ENCODE assay signal across 1 cellular context in the genomic region with DNA sequence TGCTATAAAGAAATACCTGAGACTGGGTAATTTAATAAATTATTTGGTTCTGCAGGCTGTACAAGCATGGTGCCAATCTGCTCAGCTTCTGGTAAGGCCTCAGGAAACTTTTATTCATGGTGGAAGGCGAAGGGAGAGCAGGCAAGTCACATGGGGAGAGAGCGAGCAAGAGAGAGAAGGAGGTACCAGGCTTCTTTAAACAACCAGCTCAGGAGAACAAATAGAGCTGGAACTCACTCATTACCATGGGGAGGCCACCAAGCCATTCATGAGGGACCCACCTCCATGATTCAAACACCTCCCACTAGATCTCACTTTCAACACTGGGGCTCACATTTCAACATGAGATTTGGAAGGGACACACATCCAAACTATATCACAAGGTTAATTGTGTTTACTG.
TF ChIP-seq lines count a peak whose summit lies in the region.

No MANE protein-coding gene starts in this region.

TF ChIP-seq in K562, 482 proteins besides CTCF, POLR2A, EP300 and RAD21 (continued from another document):
- TF ChIP-seq RBM22 (IDR thresholded peaks at IDR 0.05; ENCODE audit: low read depth, low read length, poor library complexity, severe bottlenecking) = no peak
- no peak for TF ChIP-seq BRD4 (IDR thresholded peaks at IDR 0.05)
- no peak for TF ChIP-seq HNRNPUL1 (IDR thresholded peaks at IDR 0.05; ENCODE audit: low read length)
- no peak for TF ChIP-seq NRF1 (conservative IDR thresholded peaks at IDR 0.05 in 1 of 2, IDR thresholded peaks at IDR 0.05 in 1 of 2)
- no peak for TF ChIP-seq ZNF41 (CRISPR knock-in tag; conservative IDR thresholded peaks at IDR 0.05)
- TF ChIP-seq, protein P1, sequence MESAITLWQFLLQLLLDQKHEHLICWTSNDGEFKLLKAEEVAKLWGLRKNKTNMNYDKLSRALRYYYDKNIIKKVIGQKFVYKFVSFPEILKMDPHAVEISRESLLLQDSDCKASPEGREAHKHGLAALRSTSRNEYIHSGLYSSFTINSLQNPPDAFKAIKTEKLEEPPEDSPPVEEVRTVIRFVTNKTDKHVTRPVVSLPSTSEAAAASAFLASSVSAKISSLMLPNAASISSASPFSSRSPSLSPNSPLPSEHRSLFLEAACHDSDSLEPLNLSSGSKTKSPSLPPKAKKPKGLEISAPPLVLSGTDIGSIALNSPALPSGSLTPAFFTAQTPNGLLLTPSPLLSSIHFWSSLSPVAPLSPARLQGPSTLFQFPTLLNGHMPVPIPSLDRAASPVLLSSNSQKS (CRISPR knock-in tag; IDR thresholded peaks at IDR 0.05) = no peak
- TF ChIP-seq TFAP4 (CRISPR knock-in tag; IDR thresholded peaks at IDR 0.05; ENCODE audit: borderline replicate concordance) = no peak
- no peak for TF ChIP-seq COPS2 (conservative IDR thresholded peaks at IDR 0.05)
- TF ChIP-seq, protein P2, sequence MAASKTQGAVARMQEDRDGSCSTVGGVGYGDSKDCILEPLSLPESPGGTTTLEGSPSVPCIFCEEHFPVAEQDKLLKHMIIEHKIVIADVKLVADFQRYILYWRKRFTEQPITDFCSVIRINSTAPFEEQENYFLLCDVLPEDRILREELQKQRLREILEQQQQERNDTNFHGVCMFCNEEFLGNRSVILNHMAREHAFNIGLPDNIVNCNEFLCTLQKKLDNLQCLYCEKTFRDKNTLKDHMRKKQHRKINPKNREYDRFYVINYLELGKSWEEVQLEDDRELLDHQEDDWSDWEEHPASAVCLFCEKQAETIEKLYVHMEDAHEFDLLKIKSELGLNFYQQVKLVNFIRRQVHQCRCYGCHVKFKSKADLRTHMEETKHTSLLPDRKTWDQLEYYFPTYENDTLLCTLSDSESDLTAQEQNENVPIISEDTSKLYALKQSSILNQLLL (CRISPR knock-in tag; IDR thresholded peaks at IDR 0.05; ENCODE audit: borderline replicate concordance) = no peak
- TF ChIP-seq ZMIZ1 (IDR thresholded peaks at IDR 0.05; ENCODE audit: low read depth in 2 of 2, low read length in 2 of 2) = no peak
- no peak for TF ChIP-seq BMI1 (IDR thresholded peaks at IDR 0.05; ENCODE audit: low read length)
- no peak for TF ChIP-seq MCM3 (IDR thresholded peaks at IDR 0.05)
